ENCODE assay signal across 1 cellular context in the genomic region with DNA sequence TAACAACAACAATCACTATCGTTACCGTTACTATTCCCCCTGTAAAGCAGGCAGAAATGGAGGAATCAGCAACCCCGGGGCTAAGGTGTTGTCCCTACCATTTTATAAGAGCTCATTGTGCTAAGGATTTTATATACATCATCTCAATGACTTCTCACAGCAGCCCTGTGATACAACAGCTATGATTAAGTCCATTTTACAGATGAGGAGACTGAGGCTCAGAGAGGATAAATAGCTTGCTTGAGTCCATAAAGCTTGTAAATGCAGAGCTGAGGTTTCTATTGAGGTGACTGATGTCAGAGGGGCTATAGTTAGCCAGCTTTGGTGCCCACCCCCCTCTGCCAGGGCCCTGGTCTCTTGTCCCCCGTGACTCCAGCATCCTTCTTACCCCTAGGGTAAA.
TF ChIP-seq lines count a peak whose summit lies in the region.

No MANE protein-coding gene starts in this region.

TF ChIP-seq in K562, 482 proteins besides CTCF, POLR2A, EP300 and RAD21:
- no peak for TF ChIP-seq ZBTB1 (CRISPR knock-in tag; IDR thresholded peaks at IDR 0.05; ENCODE audit: borderline replicate concordance, low read depth)
- TF ChIP-seq ADNP (tag; IDR thresholded peaks at IDR 0.05) = peak; percentile 42; the same call in 1 of the 2 replicates
- 0 out of 4 replicates have a peak, but pooled peaks of 1 of the 2 experiments have one; percentile 13 for TF ChIP-seq KDM1A (IDR thresholded peaks at IDR 0.05)
- no peak for TF ChIP-seq TBL1XR1 (IDR thresholded peaks at IDR 0.05; ENCODE audit: low read length in 2 of 2)
- no peak for TF ChIP-seq CHCHD3 (CRISPR knock-in tag; IDR thresholded peaks at IDR 0.05)
- TF ChIP-seq MAZ (CRISPR knock-in tag; conservative IDR thresholded peaks at IDR 0.05 in 1 of 2, IDR thresholded peaks at IDR 0.05 in 1 of 2) = no peak
- peak; percentile 88 for TF ChIP-seq RBM25 (IDR thresholded peaks at IDR 0.05; ENCODE audit: low read depth, low read length, severe bottlenecking)
- TF ChIP-seq BCOR (IDR thresholded peaks at IDR 0.05) = 0 out of 2 replicates have a peak, but pooled peaks have one; percentile 46
- no peak for TF ChIP-seq POLR3G (IDR thresholded peaks at IDR 0.05; ENCODE audit: extremely low read depth, insufficient read length, insufficient replicate concordance)
- TF ChIP-seq CBX3 (IDR thresholded peaks at IDR 0.05; ENCODE audit: borderline replicate concordance in 1 of 2, low read length in 2 of 2) = no peak
- no peak for TF ChIP-seq SLC30A9 (CRISPR knock-in tag; IDR thresholded peaks at IDR 0.05)
